Comparison of ENCODE assay signal across 8 cellular contexts in genomic region chr3:64533565-64534317, GRCh38.
DNase-seq lines count a peak whose midpoint lies in the region; ATAC-seq and TF ChIP-seq lines count a peak whose summit lies in the region.

No MANE protein-coding gene starts in this region.

- H3K9me3 ChIP-seq in DND-41 (ENCODE audit: insufficient read depth, low read length, severe bottlenecking): no peaks in the 10 kb centered on the region
- no peaks in the 10 kb centered on the region for H3K9me3 ChIP-seq in transverse colon

- TF ChIP-seq POLR2A in transverse colon (IDR thresholded peaks at IDR 0.05): no peak

- H3K4me3 Mint-ChIP-seq in neural crest cell: no peak overlapping the region

- no peak for TF ChIP-seq EP300 in transverse colon (IDR thresholded peaks at IDR 0.05; ENCODE audit: low read depth)

- DNase-seq in DND-41 (peak; percentile 70), NCI-H69 (lab: John Stamatoyannopoulos, UW) (peak; percentile 82), fibroblast of the conjunctiva (ENCODE audit: low read depth) (peak; percentile 91), neural crest cell (ENCODE audit: low read depth, low spot score) (peak; percentile 82), transverse colon (peak; percentile 84)
- peak; percentile 15 for DNase-seq in activated CD8-positive, alpha-beta memory T cell treated with anti-CD3 and anti-CD28 coated beads, Interleukin-2, amount 50 U/mL, for 4 hours

- peaks cover 14% of the 10 kb centered on the region for H3K4me1 Mint-ChIP-seq in neural crest cell

- in situ Hi-C loops in transverse colon (cut with MboI; ENCODE audit: low pct_ligation_motif_present in 1 of 4, low pct_unique_long_range_greater_than_20kb in 1 of 4, low sequenced_read_pairs in 3 of 4): loop anchor here in 3 of 4 donors (25.0 kb wide), 5 partner anchors 629 to 1204 kb away; no protein-coding TSS in a partner anchor

- H3K36me3 Mint-ChIP-seq in neural crest cell (ENCODE audit: low read depth): peaks cover 3% of the 10 kb centered on the region

- no peaks in the 10 kb centered on the region for H3K79me2 ChIP-seq in DND-41 (ENCODE audit: insufficient read depth, low read length)

- H3K4me1 ChIP-seq in DND-41 (ENCODE audit: insufficient read depth, low read length) (no peaks in the 10 kb centered on the region), transverse colon (peaks cover 0 to 4% (median 2%) of the 10 kb centered on the region in 4 donors)

- no peaks in the 10 kb centered on the region for H3K27me3 Mint-ChIP-seq in neural crest cell (ENCODE audit: low read depth)

- no peak overlapping the region for H3K4me2 ChIP-seq in DND-41 (ENCODE audit: insufficient read depth, low read length)

- H2AFZ ChIP-seq in DND-41 (ENCODE audit: low read depth, low read length): no peak overlapping the region

- H3K4me3 ChIP-seq in DND-41 (ENCODE audit: low read depth in 1 of 2, low read length in 2 of 2): no peak overlapping the region
- no peak overlapping the region for H3K4me3 ChIP-seq in transverse colon

- H3K27ac ChIP-seq in DND-41 (ENCODE audit: low read length) (no peak overlapping the region), transverse colon (peak overlapping the region in 3 of 4 donors; percentile 16 to 53 (median 39))

- H4K20me1 ChIP-seq in DND-41 (ENCODE audit: insufficient read depth, low read length): no peaks in the 10 kb centered on the region

- H3K9me3 Mint-ChIP-seq in neural crest cell: no peaks in the 10 kb centered on the region

- intact Hi-C loops in transverse colon (cut with DNase I; ENCODE audit: low total_unique reads): loop anchor here (5.0 to 10.0 kb wide), 3 partner anchors 151 to 879 kb away; partner anchors contain the start of gene ADAMTS9

- H3K36me3 ChIP-seq in DND-41 (ENCODE audit: insufficient read depth, low read length): no peaks in the 10 kb centered on the region
- no peaks in the 10 kb centered on the region for H3K36me3 ChIP-seq in transverse colon

- no peak overlapping the region for H3K27ac Mint-ChIP-seq in neural crest cell (ENCODE audit: unreplicated experiment)

- WGBS in transverse colon (ENCODE audit: low coverage in 1 of 2), 2 donors: 18 to 43% methylated on average over 6 to 15 of the region's 15 CpGs

- H3K27me3 ChIP-seq in DND-41 (ENCODE audit: insufficient read depth, low read length, poor library complexity) (no peaks in the 10 kb centered on the region), transverse colon (no peaks in the 10 kb centered on the region)

- H3K9ac ChIP-seq in DND-41 (ENCODE audit: low read depth, low read length): no peak overlapping the region

- TF ChIP-seq CTCF in DND-41 (IDR thresholded peaks at IDR 0.05; ENCODE audit: borderline replicate concordance, extremely low read depth, low read length, poor library complexity, severe bottlenecking): peak; percentile 79
- TF ChIP-seq CTCF in neural crest cell (conservative IDR thresholded peaks at IDR 0.05): peak; percentile 95
- peak; percentile 68 to 88 (median 76) for TF ChIP-seq CTCF in transverse colon (IDR thresholded peaks at IDR 0.05)

- peak; percentile 99 for ATAC-seq in DND-41 (ENCODE audit: insufficient read depth, low read depth)
- ATAC-seq in GM21390 (IDR thresholded peaks at IDR 0.05; ENCODE audit: unreplicated experiment): peak; percentile 93
- peak; percentile 81 for ATAC-seq in HG03575 (IDR thresholded peaks at IDR 0.05; ENCODE audit: extremely low read depth, insufficient number of reproducible peaks, low FRiP score, unreplicated experiment)

Comparison
In these comparisons a context has a peak if more than half of its experiments do, and no peak if none do; other contexts are left out.
1. DNase-seq: peak in every context shown above with its lines; median percentile 91 in fibroblast of the conjunctiva; 84 in transverse colon; 82 in NCI-H69; 82 in neural crest cell; 70 in DND-41; 15 in activated CD8-positive, alpha-beta memory T cell treated with anti-CD3 and anti-CD28 coated beads, Interleukin-2, amount 50 U/mL, for 4 hours.